ENCODE assay signal across 32 cellular contexts in genomic region chr10:25552283-25552919, GRCh38.
"Had no signal": no experiment of that assay in that cellular context is flagged by ENCODE, and none has a peak within 500 bp of the region (broad histone marks: within the 10 kb centered on the region; RNA-seq: fewer than 3 reads in every experiment).

No MANE protein-coding gene starts in this region.

- H3K4me3 ChIP-seq: body of pancreas, cardiac muscle cell, colonic mucosa, heart left ventricle, left lung, lower lobe of right lung, mucosa of descending colon, ovary, prostate gland, right atrium auricular region, testis, transverse colon had no signal

- H3K9me3 ChIP-seq: body of pancreas, colonic mucosa, heart left ventricle, left lung, lower lobe of right lung, mucosa of descending colon, ovary, prostate gland, right atrium auricular region, testis, transverse colon had no signal

- ATAC-seq: body of pancreas; effector memory CD8-positive, alpha-beta T cell; heart left ventricle; left lung; lower lobe of right lung; mucosa of descending colon; natural killer cell treated with Interleukin-12 subunit alpha and Interleukin-12 subunit beta and Interleukin-15 and Interleukin-18, amount 100 ng/mL, for 72 hours; T-helper 17 cell; WTC11 had no signal

- H3K4me1 ChIP-seq: body of pancreas, colonic mucosa, heart left ventricle, left lung, lower lobe of right lung, prostate gland, right atrium auricular region, testis, transverse colon had no signal

- H3K27me3 ChIP-seq: body of pancreas, cardiac muscle cell, colonic mucosa, left lung, ovary, right atrium auricular region, testis, transverse colon had no signal

- DNase-seq: activated CD4-positive, alpha-beta memory T cell treated with anti-CD3 and anti-CD28 coated beads, Interleukin-2, amount 10 ng/mL, durations not matched to agents 7 days and 5 days; activated CD4-positive, alpha-beta T cell treated with anti-CD3 and anti-CD28 coated beads for 1 hour; activated CD4-positive, alpha-beta T cell treated with anti-CD3 and anti-CD28 coated beads, Interleukin-2, amount 10 ng/mL, durations not matched to agents 7 days and 5 days; activated CD8-positive, alpha-beta memory T cell treated with anti-CD3 and anti-CD28 coated beads, Interleukin-2, amount 50 U/mL, for 48 hours; activated gamma-delta T cell; activated naive CD4-positive, alpha-beta T cell treated with anti-CD3 and anti-CD28 coated beads, Interleukin-2, amount 10 ng/mL, durations not matched to agents 7 days and 5 days; activated naive CD8-positive, alpha-beta T cell treated with anti-CD3 and anti-CD28 coated beads, Interleukin-2, amount 10 ng/mL, durations not matched to agents 7 days and 5 days; activated T-cell treated with anti-CD3 and anti-CD28 coated beads, Interleukin-2, amount 50 U/mL, for 24 hours; amniotic stem cell; body of pancreas; cerebellar nuclear complex; colonic mucosa; effector memory CD8-positive, alpha-beta T cell; heart left ventricle; kidney glomerular epithelial cell; left lung; lower lobe of right lung; mesendoderm; mucosa of descending colon; ovary; stimulated activated CD4-positive, alpha-beta T cell treated with anti-CD3 and anti-CD28 coated beads, Interleukin-2, amount 100 ng/mL, for 48 hours; stimulated activated naive CD4-positive, alpha-beta T cell treated with Interleukin-2 at 50 U/mL for 16 hours; SW 1271; T-helper 17 cell; T1000; testis; transverse colon had no signal

- H3K36me3 ChIP-seq: cardiac muscle cell, colonic mucosa, heart left ventricle, left lung, lower lobe of right lung, ovary, prostate gland, right atrium auricular region, transverse colon had no signal

- H3K27ac ChIP-seq: body of pancreas, cardiac muscle cell, colonic mucosa, heart left ventricle, left lung, lower lobe of right lung, ovary, prostate gland, right atrium auricular region, testis, transverse colon had no signal
